Comparison of ENCODE assay signal across 9 cellular contexts in the genomic region with DNA sequence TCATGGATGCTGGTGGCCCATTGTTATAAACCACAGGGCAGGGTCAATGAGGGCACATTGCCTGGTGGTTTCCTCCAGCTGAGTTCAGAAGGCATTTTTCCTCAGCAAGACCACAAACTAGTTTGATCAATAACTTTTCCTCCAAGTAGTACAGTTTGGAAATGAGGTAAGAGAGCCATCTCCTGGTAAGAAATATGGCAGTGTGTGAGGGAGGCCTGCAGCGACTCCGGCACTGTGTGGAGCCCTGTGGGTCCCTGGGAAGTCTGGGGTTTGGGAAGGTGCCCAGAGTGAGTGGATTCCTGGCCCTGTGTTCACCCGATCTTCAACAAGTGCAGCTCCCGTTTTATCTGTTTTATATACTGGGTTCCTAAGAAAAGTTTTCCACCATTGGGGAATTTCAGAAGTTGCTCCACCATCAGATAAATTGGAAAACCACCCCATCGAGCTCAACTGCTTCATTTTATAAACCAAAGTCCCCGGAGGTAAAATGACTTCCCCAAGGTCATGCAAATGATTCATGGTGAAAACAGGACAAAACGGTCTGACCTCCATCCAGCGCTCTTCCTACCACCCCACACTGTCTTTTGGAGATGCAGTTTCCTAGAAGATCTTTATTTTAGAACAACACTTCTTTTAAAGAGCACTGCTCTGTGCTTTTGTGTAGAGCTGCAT.
DNase-seq lines count a peak whose midpoint lies in the region; TF ChIP-seq lines count a peak whose summit lies in the region.
"Had no signal": no experiment of that assay in that cellular context is flagged by ENCODE, and none has a peak within 500 bp of the region (broad histone marks: within the 10 kb centered on the region; RNA-seq: fewer than 3 reads in every experiment).

No MANE protein-coding gene starts in this region.

- peak; percentile 46 for TF ChIP-seq CTCF in PC-9 (conservative IDR thresholded peaks at IDR 0.05)
- TF ChIP-seq CTCF in esophagus muscularis mucosa (IDR thresholded peaks at IDR 0.05): peak in 2 of 3 experiments; percentile 30 to 38
- TF ChIP-seq CTCF in stomach (IDR thresholded peaks at IDR 0.05): peak in 5 of 7 experiments; percentile 16 to 50 (median 26)

- H3K36me3 ChIP-seq in PC-9 (ENCODE audit: low read depth) (no peaks in the 10 kb centered on the region), esophagus muscularis mucosa (no peaks in the 10 kb centered on the region), stomach (no peaks in the 10 kb centered on the region)

- POLR2A ChIA-PET in PC-9 (lab: Charles Lee; ENCODE audit: unreplicated experiment): no interaction called here

- no peak overlapping the region for H2AFZ ChIP-seq in PC-9

- no peaks in the 10 kb centered on the region for H4K20me1 ChIP-seq in PC-9 (ENCODE audit: insufficient read depth)

- H3K4me1 ChIP-seq in PC-9 (replicated peaks; ENCODE audit: insufficient read depth) (no peaks in the 10 kb centered on the region), esophagus muscularis mucosa (no peaks in the 10 kb centered on the region), stomach (peaks cover 0 to 8% (median 0%) of the 10 kb centered on the region in 4 donors)

- H3F3A ChIP-seq in PC-9 (ENCODE audit: insufficient read depth, low read depth): no peaks in the 10 kb centered on the region

- TF ChIP-seq POLR2A in esophagus muscularis mucosa (IDR thresholded peaks at IDR 0.05; ENCODE audit: low read depth) (no peak), stomach (IDR thresholded peaks at IDR 0.05) (no peak)

- intact Hi-C loops in PC-9 (cut with micrococcal nuclease; ENCODE audit: unreplicated experiment): no loop called here
- intact Hi-C loops in esophagus muscularis mucosa (cut with DNase I): no loop called here
- intact Hi-C loops in stomach (cut with DNase I; ENCODE audit: low total_unique reads): no loop called here

- no peaks in the 10 kb centered on the region for H3K9me3 ChIP-seq in PC-9 (ENCODE audit: insufficient read depth, low read depth)
- H3K9me3 ChIP-seq in esophagus muscularis mucosa: no peaks in the 10 kb centered on the region
- H3K9me3 ChIP-seq in stomach: no peaks in the 10 kb centered on the region

- BruUV-seq in PC-9 (replicated peaks; lab: Mats Ljungman, UMichigan): no TSS peak

- H3K27ac ChIP-seq in PC-9 (no peak overlapping the region), esophagus muscularis mucosa (replicated peaks in 1 of 4) (no peak overlapping the region), stomach (no peak overlapping the region)

- CTCF ChIA-PET in PC-9 (lab: Charles Lee): interaction anchor here (0.7 to 1.0 kb wide), 2 partner anchors 27 to 33 kb away, joined by 3 to 7 read pairs; no protein-coding TSS in a partner anchor

- 66% methylated on average over 7 of the region's 8 CpGs for WGBS in esophagus muscularis mucosa
- 50 to 60% (median 53%) methylated on average over 8 of the region's 8 CpGs for WGBS in stomach, 5 donors

- TF ChIP-seq EP300 in esophagus muscularis mucosa (IDR thresholded peaks at IDR 0.05): no peak
- TF ChIP-seq EP300 in stomach (IDR thresholded peaks at IDR 0.05): no peak

- no peaks in the 10 kb centered on the region for H3K79me2 ChIP-seq in PC-9 (ENCODE audit: low read depth)

- H3K4me3 ChIP-seq in PC-9: no peak overlapping the region
- H3K4me3 ChIP-seq in esophagus muscularis mucosa: no peak overlapping the region
- H3K4me3 ChIP-seq in stomach: no peak overlapping the region

- no peaks in the 10 kb centered on the region for H3K27me3 ChIP-seq in PC-9 (ENCODE audit: insufficient read depth, low read depth)
- H3K27me3 ChIP-seq in esophagus muscularis mucosa: peaks cover 0 to 3% (median 0%) of the 10 kb centered on the region in 4 donors
- H3K27me3 ChIP-seq in stomach: peaks cover 0 to 12% (median 0%) of the 10 kb centered on the region in 3 donors

- peak; percentile 29 for DNase-seq in activated CD4-positive, alpha-beta T cell treated with anti-CD3 and anti-CD28 coated beads for 48 hours
- no peak for DNase-seq in activated CD4-positive, alpha-beta T cell treated with anti-CD3 and anti-CD28 coated beads, Interleukin-2, amount 50 U/mL, for 4 hours
- DNase-seq in PC-9 (no peak), esophagus muscularis mucosa (ENCODE audit: extremely low spot score) (no peak), stomach (peak; percentile 53), NCI-H526 treated with DMSO at 0.1 percent for 48 hours (lab: John Stamatoyannopoulos, UW) (no peak), DMS114 treated with DMSO at 0.1 percent for 48 hours (lab: John Stamatoyannopoulos, UW; ENCODE audit: unreplicated experiment) (no peak), inferior parietal cortex (ENCODE audit: extremely low spot score) (no peak)
- DNase-seq: NCI-H2171 treated with DMSO at 0.1 percent for 48 hours had no signal

- no peak overlapping the region for H3K4me2 ChIP-seq in PC-9

- no peaks in the 10 kb centered on the region; the same call in 1 of the 2 replicates for H3K9me2 ChIP-seq in PC-9 (ENCODE audit: insufficient read depth)

Comparison
In these comparisons a context has a peak if more than half of its experiments do, and no peak if none do; other contexts are left out.
1. DNase-seq: peak in activated CD4-positive, alpha-beta T cell treated with anti-CD3 and anti-CD28 coated beads for 48 hours (single experiment) and stomach (single experiment); none in activated CD4-positive, alpha-beta T cell treated with anti-CD3 and anti-CD28 coated beads, Interleukin-2, amount 50 U/mL, for 4 hours (0 of 2), PC-9 (0 of 2), esophagus muscularis mucosa (single experiment), NCI-H526 treated with DMSO at 0.1 percent for 48 hours (single experiment), DMS114 treated with DMSO at 0.1 percent for 48 hours (single experiment) and inferior parietal cortex (single experiment).
2. Peak in every context shown above with its lines, with median percentiles within 50 percentile points of each other: CTCF ChIP-seq.